In genomic region chr5:137236266-137236665, GRCh38 we compare ENCODE assay signal across 26 cellular contexts.
"Had no signal": no experiment of that assay in that cellular context is flagged by ENCODE, and none has a peak within 500 bp of the region (broad histone marks: within the 10 kb centered on the region; RNA-seq: fewer than 3 reads in every experiment).

No MANE protein-coding gene starts in this region.

- H3K27ac ChIP-seq: gastroesophageal sphincter, heart left ventricle, tibial artery had no signal

- H3K27me3 Mint-ChIP-seq: activated CD4-positive, alpha-beta memory T cell treated with anti-CD3 and anti-CD28 coated beads, Interleukin-2, amount 10 ng/mL, durations not matched to agents 7 days and 5 days had no signal

- ATAC-seq: activated CD4-positive, CD25-positive, alpha-beta regulatory T cell treated with anti-CD3 and anti-CD28 coated beads, Interleukin-2, amount 50 U/mL, for 24 hours; activated naive CD8-positive, alpha-beta T cell treated with anti-CD3 and anti-CD28 coated beads, Interleukin-2, amount 50 U/mL, for 24 hours; activated T-cell treated with anti-CD3 and anti-CD28 coated beads, Interleukin-2, amount 50 U/mL, for 72 hours; gastroesophageal sphincter; heart left ventricle; left cardiac atrium; sciatic nerve; stimulated activated effector memory CD8-positive, alpha-beta T cell treated with anti-CD3 and anti-CD28 coated beads, Interleukin-12 subunit alpha, Interleukin-12 subunit beta, amount 100 ng/mL, for 72 hours had no signal

- H3K4me3 ChIP-seq: gastroesophageal sphincter, heart left ventricle, tibial artery had no signal

- H3K4me1 Mint-ChIP-seq: activated CD4-positive, alpha-beta memory T cell treated with anti-CD3 and anti-CD28 coated beads, Interleukin-2, amount 10 ng/mL, durations not matched to agents 7 days and 5 days; activated CD4-positive, alpha-beta T cell treated with anti-CD3 and anti-CD28 coated beads, Interleukin-2, amount 10 ng/mL, durations not matched to agents 24 days and 14 days; activated naive CD8-positive, alpha-beta T cell treated with anti-CD3 and anti-CD28 coated beads, Interleukin-2, amount 50 U/mL, for 24 hours; naive B cell; stimulated activated effector memory CD8-positive, alpha-beta T cell treated with anti-CD3 and anti-CD28 coated beads, Interleukin-12 subunit alpha, Interleukin-12 subunit beta, amount 100 ng/mL, for 72 hours; stimulated activated naive CD8-positive, alpha-beta T cell treated with anti-CD3 and anti-CD28 coated beads, Interleukin-15, amount 100 ng/mL, for 72 hours had no signal

- H3K9me3 Mint-ChIP-seq: activated CD4-positive, alpha-beta memory T cell treated with anti-CD3 and anti-CD28 coated beads, Interleukin-2, amount 10 ng/mL, durations not matched to agents 7 days and 5 days; activated CD4-positive, alpha-beta T cell treated with anti-CD3 and anti-CD28 coated beads, Interleukin-2, amount 10 ng/mL, durations not matched to agents 24 days and 14 days; activated naive CD8-positive, alpha-beta T cell treated with anti-CD3 and anti-CD28 coated beads, Interleukin-2, amount 50 U/mL, for 24 hours; activated T-cell treated with anti-CD3 and anti-CD28 coated beads, Interleukin-2, amount 50 U/mL, for 72 hours; stimulated activated naive CD8-positive, alpha-beta T cell treated with anti-CD3 and anti-CD28 coated beads, Interleukin-15, amount 100 ng/mL, for 72 hours had no signal

- H3K27me3 ChIP-seq: gastroesophageal sphincter, heart left ventricle, tibial artery had no signal

- DNase-seq: activated CD4-positive, alpha-beta memory T cell treated with anti-CD3 and anti-CD28 coated beads, Interleukin-2, amount 10 ng/mL, durations not matched to agents 7 days and 5 days; activated CD4-positive, alpha-beta T cell treated with anti-CD3 and anti-CD28 coated beads, Interleukin-2, amount 10 ng/mL, durations not matched to agents 24 days and 14 days; activated effector memory CD4-positive, alpha-beta T cell treated with Interleukin-2 at 50 U/mL for 16 hours; activated naive CD4-positive, alpha-beta T cell treated with anti-CD3 and anti-CD28 coated beads, Interleukin-2, amount 50 U/mL, for 16 hours; activated naive CD8-positive, alpha-beta T cell treated with anti-CD3 and anti-CD28 coated beads, Interleukin-2, amount 50 U/mL, for 24 hours; activated T-cell treated with anti-CD3 and anti-CD28 coated beads, Interleukin-2, amount 50 U/mL, for 72 hours; anterior cingulate cortex; caudate nucleus; dermis blood vessel endothelial cell; effector CD8-positive, alpha-beta T cell; heart left ventricle; left cardiac atrium; mesendoderm; naive B cell; occipital lobe; posterior cingulate gyrus; small intestine; stimulated activated CD4-positive, alpha-beta T cell treated with anti-CD3 and anti-CD28 coated beads, Interleukin-2, amount 100 ng/mL, for 24 hours; stimulated activated naive CD8-positive, alpha-beta T cell treated with anti-CD3 and anti-CD28 coated beads, Interleukin-15, amount 100 ng/mL, for 72 hours; tibial artery had no signal

- FAIRE-seq: islet of Langerhans, small intestine had no signal

- H3K36me3 ChIP-seq: gastroesophageal sphincter, heart left ventricle, tibial artery had no signal

- H3K27ac Mint-ChIP-seq: activated CD4-positive, alpha-beta memory T cell treated with anti-CD3 and anti-CD28 coated beads, Interleukin-2, amount 10 ng/mL, durations not matched to agents 7 days and 5 days; activated CD4-positive, alpha-beta T cell treated with anti-CD3 and anti-CD28 coated beads, Interleukin-2, amount 10 ng/mL, durations not matched to agents 24 days and 14 days; activated naive CD8-positive, alpha-beta T cell treated with anti-CD3 and anti-CD28 coated beads, Interleukin-2, amount 50 U/mL, for 24 hours; activated T-cell treated with anti-CD3 and anti-CD28 coated beads, Interleukin-2, amount 50 U/mL, for 72 hours; naive B cell; stimulated activated effector memory CD8-positive, alpha-beta T cell treated with anti-CD3 and anti-CD28 coated beads, Interleukin-12 subunit alpha, Interleukin-12 subunit beta, amount 100 ng/mL, for 72 hours; stimulated activated naive CD8-positive, alpha-beta T cell treated with anti-CD3 and anti-CD28 coated beads, Interleukin-15, amount 100 ng/mL, for 72 hours had no signal

- H3K4me3 Mint-ChIP-seq: activated CD4-positive, alpha-beta memory T cell treated with anti-CD3 and anti-CD28 coated beads, Interleukin-2, amount 10 ng/mL, durations not matched to agents 7 days and 5 days; activated CD4-positive, alpha-beta T cell treated with anti-CD3 and anti-CD28 coated beads, Interleukin-2, amount 10 ng/mL, durations not matched to agents 24 days and 14 days; activated naive CD8-positive, alpha-beta T cell treated with anti-CD3 and anti-CD28 coated beads, Interleukin-2, amount 50 U/mL, for 24 hours; activated T-cell treated with anti-CD3 and anti-CD28 coated beads, Interleukin-2, amount 50 U/mL, for 72 hours; brain; naive B cell; stimulated activated effector memory CD8-positive, alpha-beta T cell treated with anti-CD3 and anti-CD28 coated beads, Interleukin-12 subunit alpha, Interleukin-12 subunit beta, amount 100 ng/mL, for 72 hours; stimulated activated naive CD8-positive, alpha-beta T cell treated with anti-CD3 and anti-CD28 coated beads, Interleukin-15, amount 100 ng/mL, for 72 hours had no signal

- H3K36me3 Mint-ChIP-seq: brain; naive B cell; stimulated activated effector memory CD8-positive, alpha-beta T cell treated with anti-CD3 and anti-CD28 coated beads, Interleukin-12 subunit alpha, Interleukin-12 subunit beta, amount 100 ng/mL, for 72 hours had no signal

- H3K4me1 ChIP-seq: gastroesophageal sphincter, heart left ventricle, tibial artery had no signal
